1 cellular context compared by ENCODE assay signal in the genomic region with DNA sequence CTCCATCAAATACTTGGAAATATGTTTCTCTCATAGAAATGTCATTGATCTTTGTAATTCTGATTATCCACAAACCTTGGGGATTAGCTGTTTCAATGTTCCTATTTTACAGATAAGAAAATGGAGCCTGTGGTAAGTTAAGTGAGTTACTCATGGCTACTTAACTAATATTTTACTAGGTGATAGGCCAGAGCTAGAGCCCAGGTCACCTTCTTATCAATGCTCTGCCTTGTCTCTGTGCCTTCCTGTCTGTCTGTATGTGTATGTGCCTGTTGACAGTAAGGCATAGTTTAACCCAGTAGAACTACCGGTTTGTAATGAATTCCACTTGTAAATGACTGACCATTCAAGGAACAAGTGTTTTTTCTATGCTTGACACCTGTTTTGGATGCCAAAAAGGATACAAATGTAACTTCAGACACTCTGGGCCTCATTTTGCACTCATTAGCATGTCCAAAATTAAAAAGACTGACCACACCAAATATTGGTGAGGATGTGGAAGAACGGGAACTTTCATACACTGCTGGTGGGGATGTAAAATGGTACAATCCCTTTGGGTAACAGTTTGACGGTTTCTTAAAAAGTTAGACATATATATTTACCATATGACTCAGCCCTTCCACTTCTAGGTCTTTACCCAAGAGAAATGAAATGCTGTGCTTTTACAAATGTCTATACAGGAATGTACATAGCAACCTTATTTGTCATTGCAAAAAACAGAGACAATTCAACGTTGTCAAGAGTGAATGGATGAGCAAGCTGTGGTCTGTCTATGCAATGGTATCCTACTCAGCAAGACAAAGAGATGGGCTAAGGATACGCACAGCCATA.
TF ChIP-seq lines count a peak whose summit lies in the region.

No MANE protein-coding gene starts in this region.

TF ChIP-seq in GM12878, 131 proteins besides CTCF, POLR2A, EP300 and RAD21 (continued from another document):
- TF ChIP-seq MTA2 (IDR thresholded peaks at IDR 0.05; ENCODE audit: low read depth) (peak; percentile 67), ETV6 (conservative IDR thresholded peaks at IDR 0.05 in 1 of 2, IDR thresholded peaks at IDR 0.05 in 1 of 2; ENCODE audit: borderline replicate concordance in 1 of 2, low read depth in 1 of 2) (peak in 1 of 2 experiments; percentile 27; a peak in 1 of 4 replicates), YY1 (IDR thresholded peaks at IDR 0.05; ENCODE audit: low read depth, low read length) (no peak), IKZF2 (IDR thresholded peaks at IDR 0.05) (peak; percentile 67 to 71; a peak in 3 of 4 replicates), IKZF1 (conservative IDR thresholded peaks at IDR 0.05) (peak; percentile 60), RELB (IDR thresholded peaks at IDR 0.05; ENCODE audit: low read depth) (peak; percentile 68; the same call in 1 of the 2 replicates)
